Comparison of ENCODE assay signal across 1 cellular context in the genomic region with DNA sequence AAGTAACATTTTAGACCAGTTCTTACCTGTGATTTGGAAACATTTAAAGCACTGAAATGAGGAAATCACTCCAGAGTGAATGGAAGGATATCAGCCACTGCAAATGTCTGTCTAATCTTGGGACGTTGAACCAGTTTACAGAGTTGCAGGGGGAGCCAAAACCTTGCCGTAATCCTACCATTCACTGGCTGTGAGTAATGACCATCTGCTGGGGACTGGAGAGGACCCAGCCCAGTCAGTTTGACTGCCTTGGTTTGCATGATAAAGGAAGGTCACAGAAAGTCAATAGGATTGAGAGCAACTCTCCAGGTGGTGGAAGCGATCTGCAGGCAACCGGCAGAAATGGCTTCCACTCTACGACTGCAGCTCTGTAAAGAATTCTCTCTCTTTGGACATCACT.
TF ChIP-seq lines count a peak whose summit lies in the region.

No MANE protein-coding gene starts in this region.

TF ChIP-seq in K562, 482 proteins besides CTCF, POLR2A, EP300 and RAD21 (continued from another document and continues in another):
- no peak for TF ChIP-seq RFX7 (CRISPR knock-in tag; IDR thresholded peaks at IDR 0.05)
- TF ChIP-seq, protein P1, sequence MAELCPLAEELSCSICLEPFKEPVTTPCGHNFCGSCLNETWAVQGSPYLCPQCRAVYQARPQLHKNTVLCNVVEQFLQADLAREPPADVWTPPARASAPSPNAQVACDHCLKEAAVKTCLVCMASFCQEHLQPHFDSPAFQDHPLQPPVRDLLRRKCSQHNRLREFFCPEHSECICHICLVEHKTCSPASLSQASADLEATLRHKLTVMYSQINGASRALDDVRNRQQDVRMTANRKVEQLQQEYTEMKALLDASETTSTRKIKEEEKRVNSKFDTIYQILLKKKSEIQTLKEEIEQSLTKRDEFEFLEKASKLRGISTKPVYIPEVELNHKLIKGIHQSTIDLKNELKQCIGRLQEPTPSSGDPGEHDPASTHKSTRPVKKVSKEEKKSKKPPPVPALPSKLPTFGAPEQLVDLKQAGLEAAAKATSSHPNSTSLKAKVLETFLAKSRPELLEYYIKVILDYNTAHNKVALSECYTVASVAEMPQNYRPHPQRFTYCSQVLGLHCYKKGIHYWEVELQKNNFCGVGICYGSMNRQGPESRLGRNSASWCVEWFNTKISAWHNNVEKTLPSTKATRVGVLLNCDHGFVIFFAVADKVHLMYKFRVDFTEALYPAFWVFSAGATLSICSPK (IDR thresholded peaks at IDR 0.05; ENCODE audit: borderline replicate concordance): no peak
- TF ChIP-seq L3MBTL2 (IDR thresholded peaks at IDR 0.05): peak; percentile 34; the same call in 1 of the 2 replicates
- peak; percentile 86 for TF ChIP-seq SMARCE1 (IDR thresholded peaks at IDR 0.05)
- TF ChIP-seq, protein P2, sequence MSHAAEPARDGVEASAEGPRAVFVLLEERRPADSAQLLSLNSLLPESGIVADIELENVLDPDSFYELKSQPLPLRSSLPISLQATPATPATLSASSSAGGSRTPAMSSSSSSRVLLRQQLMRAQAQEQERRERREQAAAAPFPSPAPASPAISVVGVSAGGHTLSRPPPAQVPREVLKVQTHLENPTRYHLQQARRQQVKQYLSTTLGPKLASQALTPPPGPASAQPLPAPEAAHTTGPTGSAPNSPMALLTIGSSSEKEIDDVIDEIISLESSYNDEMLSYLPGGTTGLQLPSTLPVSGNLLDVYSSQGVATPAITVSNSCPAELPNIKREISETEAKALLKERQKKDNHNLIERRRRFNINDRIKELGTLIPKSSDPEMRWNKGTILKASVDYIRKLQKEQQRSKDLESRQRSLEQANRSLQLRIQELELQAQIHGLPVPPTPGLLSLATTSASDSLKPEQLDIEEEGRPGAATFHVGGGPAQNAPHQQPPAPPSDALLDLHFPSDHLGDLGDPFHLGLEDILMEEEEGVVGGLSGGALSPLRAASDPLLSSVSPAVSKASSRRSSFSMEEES (CRISPR knock-in tag; IDR thresholded peaks at IDR 0.05): no peak
- TF ChIP-seq, protein P3, sequence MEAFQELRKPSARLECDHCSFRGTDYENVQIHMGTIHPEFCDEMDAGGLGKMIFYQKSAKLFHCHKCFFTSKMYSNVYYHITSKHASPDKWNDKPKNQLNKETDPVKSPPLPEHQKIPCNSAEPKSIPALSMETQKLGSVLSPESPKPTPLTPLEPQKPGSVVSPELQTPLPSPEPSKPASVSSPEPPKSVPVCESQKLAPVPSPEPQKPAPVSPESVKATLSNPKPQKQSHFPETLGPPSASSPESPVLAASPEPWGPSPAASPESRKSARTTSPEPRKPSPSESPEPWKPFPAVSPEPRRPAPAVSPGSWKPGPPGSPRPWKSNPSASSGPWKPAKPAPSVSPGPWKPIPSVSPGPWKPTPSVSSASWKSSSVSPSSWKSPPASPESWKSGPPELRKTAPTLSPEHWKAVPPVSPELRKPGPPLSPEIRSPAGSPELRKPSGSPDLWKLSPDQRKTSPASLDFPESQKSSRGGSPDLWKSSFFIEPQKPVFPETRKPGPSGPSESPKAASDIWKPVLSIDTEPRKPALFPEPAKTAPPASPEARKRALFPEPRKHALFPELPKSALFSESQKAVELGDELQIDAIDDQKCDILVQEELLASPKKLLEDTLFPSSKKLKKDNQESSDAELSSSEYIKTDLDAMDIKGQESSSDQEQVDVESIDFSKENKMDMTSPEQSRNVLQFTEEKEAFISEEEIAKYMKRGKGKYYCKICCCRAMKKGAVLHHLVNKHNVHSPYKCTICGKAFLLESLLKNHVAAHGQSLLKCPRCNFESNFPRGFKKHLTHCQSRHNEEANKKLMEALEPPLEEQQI (IDR thresholded peaks at IDR 0.05): peak; percentile 94
- TF ChIP-seq, protein P4, sequence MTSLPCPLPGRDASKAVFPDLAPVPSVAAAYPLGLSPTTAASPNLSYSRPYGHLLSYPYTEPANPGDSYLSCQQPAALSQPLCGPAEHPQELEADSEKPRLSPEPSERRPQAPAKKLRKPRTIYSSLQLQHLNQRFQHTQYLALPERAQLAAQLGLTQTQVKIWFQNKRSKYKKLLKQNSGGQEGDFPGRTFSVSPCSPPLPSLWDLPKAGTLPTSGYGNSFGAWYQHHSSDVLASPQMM (CRISPR knock-in tag; IDR thresholded peaks at IDR 0.05): no peak
- TF ChIP-seq, protein P5, sequence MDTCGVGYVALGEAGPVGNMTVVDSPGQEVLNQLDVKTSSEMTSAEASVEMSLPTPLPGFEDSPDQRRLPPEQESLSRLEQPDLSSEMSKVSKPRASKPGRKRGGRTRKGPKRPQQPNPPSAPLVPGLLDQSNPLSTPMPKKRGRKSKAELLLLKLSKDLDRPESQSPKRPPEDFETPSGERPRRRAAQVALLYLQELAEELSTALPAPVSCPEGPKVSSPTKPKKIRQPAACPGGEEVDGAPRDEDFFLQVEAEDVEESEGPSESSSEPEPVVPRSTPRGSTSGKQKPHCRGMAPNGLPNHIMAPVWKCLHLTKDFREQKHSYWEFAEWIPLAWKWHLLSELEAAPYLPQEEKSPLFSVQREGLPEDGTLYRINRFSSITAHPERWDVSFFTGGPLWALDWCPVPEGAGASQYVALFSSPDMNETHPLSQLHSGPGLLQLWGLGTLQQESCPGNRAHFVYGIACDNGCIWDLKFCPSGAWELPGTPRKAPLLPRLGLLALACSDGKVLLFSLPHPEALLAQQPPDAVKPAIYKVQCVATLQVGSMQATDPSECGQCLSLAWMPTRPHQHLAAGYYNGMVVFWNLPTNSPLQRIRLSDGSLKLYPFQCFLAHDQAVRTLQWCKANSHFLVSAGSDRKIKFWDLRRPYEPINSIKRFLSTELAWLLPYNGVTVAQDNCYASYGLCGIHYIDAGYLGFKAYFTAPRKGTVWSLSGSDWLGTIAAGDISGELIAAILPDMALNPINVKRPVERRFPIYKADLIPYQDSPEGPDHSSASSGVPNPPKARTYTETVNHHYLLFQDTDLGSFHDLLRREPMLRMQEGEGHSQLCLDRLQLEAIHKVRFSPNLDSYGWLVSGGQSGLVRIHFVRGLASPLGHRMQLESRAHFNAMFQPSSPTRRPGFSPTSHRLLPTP (IDR thresholded peaks at IDR 0.05; ENCODE audit: borderline replicate concordance, extremely low read depth, insufficient read length): no peak
- TF ChIP-seq, protein P6, sequence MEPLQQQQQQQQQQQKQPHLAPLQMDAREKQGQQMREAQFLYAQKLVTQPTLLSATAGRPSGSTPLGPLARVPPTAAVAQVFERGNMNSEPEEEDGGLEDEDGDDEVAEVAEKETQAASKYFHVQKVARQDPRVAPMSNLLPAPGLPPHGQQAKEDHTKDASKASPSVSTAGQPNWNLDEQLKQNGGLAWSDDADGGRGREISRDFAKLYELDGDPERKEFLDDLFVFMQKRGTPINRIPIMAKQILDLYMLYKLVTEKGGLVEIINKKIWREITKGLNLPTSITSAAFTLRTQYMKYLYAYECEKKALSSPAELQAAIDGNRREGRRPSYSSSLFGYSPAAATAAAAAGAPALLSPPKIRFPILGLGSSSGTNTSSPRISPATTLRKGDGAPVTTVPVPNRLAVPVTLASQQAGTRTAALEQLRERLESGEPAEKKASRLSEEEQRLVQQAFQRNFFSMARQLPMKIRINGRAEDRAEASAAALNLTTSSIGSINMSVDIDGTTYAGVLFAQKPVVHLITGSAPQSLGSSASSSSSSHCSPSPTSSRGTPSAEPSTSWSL (CRISPR knock-in tag; IDR thresholded peaks at IDR 0.05; ENCODE audit: borderline replicate concordance): no peak
- TF ChIP-seq, protein P7, sequence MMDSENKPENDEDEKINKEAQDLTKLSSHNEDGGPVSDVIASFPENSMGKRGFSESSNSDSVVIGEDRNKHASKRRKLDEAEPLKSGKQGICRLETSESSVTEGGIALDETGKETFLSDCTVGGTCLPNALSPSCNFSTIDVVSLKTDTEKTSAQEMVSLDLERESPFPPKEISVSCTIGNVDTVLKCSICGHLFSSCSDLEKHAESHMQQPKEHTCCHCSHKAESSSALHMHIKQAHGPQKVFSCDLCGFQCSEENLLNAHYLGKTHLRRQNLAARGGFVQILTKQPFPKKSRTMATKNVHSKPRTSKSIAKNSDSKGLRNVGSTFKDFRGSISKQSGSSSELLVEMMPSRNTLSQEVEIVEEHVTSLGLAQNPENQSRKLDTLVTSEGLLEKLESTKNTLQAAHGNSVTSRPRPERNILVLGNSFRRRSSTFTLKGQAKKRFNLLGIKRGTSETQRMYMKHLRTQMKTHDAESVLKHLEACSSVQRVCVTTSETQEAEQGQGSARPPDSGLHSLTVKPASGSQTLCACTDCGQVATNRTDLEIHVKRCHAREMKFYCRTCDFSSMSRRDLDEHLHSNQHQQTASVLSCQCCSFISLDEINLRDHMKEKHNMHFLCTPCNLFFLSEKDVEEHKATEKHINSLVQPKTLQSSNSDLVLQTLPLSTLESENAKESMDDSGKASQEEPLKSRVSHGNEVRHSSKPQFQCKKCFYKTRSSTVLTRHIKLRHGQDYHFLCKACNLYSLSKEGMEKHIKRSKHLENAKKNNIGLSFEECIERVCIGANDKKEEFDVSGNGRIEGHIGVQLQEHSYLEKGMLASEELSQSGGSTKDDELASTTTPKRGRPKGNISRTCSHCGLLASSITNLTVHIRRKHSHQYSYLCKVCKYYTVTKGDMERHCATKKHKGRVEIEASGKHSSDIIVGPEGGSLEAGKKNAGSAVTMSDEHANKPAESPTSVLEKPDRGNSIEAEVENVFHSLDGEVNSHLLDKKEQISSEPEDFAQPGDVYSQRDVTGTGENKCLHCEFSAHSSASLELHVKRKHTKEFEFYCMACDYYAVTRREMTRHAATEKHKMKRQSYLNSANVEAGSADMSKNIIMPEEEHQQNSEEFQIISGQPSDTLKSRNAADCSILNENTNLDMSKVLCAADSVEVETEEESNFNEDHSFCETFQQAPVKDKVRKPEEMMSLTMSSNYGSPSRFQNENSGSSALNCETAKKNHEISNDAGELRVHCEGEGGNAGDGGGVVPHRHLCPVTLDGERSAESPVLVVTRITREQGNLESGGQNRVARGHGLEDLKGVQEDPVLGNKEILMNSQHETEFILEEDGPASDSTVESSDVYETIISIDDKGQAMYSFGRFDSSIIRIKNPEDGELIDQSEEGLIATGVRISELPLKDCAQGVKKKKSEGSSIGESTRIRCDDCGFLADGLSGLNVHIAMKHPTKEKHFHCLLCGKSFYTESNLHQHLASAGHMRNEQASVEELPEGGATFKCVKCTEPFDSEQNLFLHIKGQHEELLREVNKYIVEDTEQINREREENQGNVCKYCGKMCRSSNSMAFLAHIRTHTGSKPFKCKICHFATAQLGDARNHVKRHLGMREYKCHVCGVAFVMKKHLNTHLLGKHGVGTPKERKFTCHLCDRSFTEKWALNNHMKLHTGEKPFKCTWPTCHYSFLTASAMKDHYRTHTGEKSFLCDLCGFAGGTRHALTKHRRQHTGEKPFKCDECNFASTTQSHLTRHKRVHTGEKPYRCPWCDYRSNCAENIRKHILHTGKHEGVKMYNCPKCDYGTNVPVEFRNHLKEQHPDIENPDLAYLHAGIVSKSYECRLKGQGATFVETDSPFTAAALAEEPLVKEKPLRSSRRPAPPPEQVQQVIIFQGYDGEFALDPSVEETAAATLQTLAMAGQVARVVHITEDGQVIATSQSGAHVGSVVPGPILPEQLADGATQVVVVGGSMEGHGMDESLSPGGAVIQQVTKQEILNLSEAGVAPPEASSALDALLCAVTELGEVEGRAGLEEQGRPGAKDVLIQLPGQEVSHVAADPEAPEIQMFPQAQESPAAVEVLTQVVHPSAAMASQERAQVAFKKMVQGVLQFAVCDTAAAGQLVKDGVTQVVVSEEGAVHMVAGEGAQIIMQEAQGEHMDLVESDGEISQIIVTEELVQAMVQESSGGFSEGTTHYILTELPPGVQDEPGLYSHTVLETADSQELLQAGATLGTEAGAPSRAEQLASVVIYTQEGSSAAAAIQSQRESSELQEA (IDR thresholded peaks at IDR 0.05; ENCODE audit: low read depth): no peak
- TF ChIP-seq MXI1 (IDR thresholded peaks at IDR 0.05; ENCODE audit: low read depth, low read length): no peak
- TF ChIP-seq, protein P8, sequence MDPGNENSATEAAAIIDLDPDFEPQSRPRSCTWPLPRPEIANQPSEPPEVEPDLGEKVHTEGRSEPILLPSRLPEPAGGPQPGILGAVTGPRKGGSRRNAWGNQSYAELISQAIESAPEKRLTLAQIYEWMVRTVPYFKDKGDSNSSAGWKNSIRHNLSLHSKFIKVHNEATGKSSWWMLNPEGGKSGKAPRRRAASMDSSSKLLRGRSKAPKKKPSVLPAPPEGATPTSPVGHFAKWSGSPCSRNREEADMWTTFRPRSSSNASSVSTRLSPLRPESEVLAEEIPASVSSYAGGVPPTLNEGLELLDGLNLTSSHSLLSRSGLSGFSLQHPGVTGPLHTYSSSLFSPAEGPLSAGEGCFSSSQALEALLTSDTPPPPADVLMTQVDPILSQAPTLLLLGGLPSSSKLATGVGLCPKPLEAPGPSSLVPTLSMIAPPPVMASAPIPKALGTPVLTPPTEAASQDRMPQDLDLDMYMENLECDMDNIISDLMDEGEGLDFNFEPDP (CRISPR knock-in tag; IDR thresholded peaks at IDR 0.05): no peak
- TF ChIP-seq, protein P9, sequence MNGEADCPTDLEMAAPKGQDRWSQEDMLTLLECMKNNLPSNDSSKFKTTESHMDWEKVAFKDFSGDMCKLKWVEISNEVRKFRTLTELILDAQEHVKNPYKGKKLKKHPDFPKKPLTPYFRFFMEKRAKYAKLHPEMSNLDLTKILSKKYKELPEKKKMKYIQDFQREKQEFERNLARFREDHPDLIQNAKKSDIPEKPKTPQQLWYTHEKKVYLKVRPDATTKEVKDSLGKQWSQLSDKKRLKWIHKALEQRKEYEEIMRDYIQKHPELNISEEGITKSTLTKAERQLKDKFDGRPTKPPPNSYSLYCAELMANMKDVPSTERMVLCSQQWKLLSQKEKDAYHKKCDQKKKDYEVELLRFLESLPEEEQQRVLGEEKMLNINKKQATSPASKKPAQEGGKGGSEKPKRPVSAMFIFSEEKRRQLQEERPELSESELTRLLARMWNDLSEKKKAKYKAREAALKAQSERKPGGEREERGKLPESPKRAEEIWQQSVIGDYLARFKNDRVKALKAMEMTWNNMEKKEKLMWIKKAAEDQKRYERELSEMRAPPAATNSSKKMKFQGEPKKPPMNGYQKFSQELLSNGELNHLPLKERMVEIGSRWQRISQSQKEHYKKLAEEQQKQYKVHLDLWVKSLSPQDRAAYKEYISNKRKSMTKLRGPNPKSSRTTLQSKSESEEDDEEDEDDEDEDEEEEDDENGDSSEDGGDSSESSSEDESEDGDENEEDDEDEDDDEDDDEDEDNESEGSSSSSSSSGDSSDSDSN (IDR thresholded peaks at IDR 0.05; ENCODE audit: borderline replicate concordance in 1 of 2, low read depth in 2 of 2, low read length in 2 of 2): peak in 1 of 2 experiments; percentile 58; a peak in 1 of 4 replicates
- no peak for TF ChIP-seq CHCHD3 (CRISPR knock-in tag; IDR thresholded peaks at IDR 0.05)
- no peak for TF ChIP-seq PHTF2 (CRISPR knock-in tag; IDR thresholded peaks at IDR 0.05)
- TF ChIP-seq GATA2 (CRISPR knock-in tag; IDR thresholded peaks at IDR 0.05): peak; percentile 93
- no peak for TF ChIP-seq ELF4 (CRISPR knock-in tag; IDR thresholded peaks at IDR 0.05)
- TF ChIP-seq, protein P10, sequence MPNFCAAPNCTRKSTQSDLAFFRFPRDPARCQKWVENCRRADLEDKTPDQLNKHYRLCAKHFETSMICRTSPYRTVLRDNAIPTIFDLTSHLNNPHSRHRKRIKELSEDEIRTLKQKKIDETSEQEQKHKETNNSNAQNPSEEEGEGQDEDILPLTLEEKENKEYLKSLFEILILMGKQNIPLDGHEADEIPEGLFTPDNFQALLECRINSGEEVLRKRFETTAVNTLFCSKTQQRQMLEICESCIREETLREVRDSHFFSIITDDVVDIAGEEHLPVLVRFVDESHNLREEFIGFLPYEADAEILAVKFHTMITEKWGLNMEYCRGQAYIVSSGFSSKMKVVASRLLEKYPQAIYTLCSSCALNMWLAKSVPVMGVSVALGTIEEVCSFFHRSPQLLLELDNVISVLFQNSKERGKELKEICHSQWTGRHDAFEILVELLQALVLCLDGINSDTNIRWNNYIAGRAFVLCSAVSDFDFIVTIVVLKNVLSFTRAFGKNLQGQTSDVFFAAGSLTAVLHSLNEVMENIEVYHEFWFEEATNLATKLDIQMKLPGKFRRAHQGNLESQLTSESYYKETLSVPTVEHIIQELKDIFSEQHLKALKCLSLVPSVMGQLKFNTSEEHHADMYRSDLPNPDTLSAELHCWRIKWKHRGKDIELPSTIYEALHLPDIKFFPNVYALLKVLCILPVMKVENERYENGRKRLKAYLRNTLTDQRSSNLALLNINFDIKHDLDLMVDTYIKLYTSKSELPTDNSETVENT (CRISPR knock-in tag; IDR thresholded peaks at IDR 0.05): no peak
